24 cellular contexts compared by ENCODE assay signal in genomic region chr2:147365577-147365976, GRCh38.
A peak's percentile ranks its signal among the peaks of the same experiment; 100 is the strongest.
DNase-seq lines count a peak whose midpoint lies in the region; ATAC-seq and TF ChIP-seq lines count a peak whose summit lies in the region.
"Had no signal": no experiment of that assay in that cellular context is flagged by ENCODE, and none has a peak within 500 bp of the region (broad histone marks: within the 10 kb centered on the region; RNA-seq: fewer than 3 reads in every experiment).

No MANE protein-coding gene starts in this region.

- TF ChIP-seq CTCF in hepatocyte (IDR thresholded peaks at IDR 0.05; ENCODE audit: poor library complexity), result no peak

- H3K79me2 ChIP-seq in hepatocyte, result no peaks in the 10 kb centered on the region

- no peaks in the 10 kb centered on the region for H3K36me3 ChIP-seq in hepatocyte (replicated peaks; ENCODE audit: insufficient read depth, low read depth)
- H3K36me3 ChIP-seq: BE2C, esophagus squamous epithelium, SJSA1, upper lobe of right lung had no signal

- DNase-seq in DMS 273 (lab: John Stamatoyannopoulos, UW; ENCODE audit: unreplicated experiment), result peak; percentile 5
- no peak for DNase-seq in DMS 273 treated with DMSO at 0.1 percent for 48 hours (lab: John Stamatoyannopoulos, UW)
- peak; percentile 14 for DNase-seq in RPMI7951 (ENCODE audit: low read depth)
- DNase-seq in hepatocyte (ENCODE audit: low spot score), result peak; percentile 11
- peak; percentile 60 for DNase-seq in putamen (ENCODE audit: low spot score)
- DNase-seq in AG20443 (ENCODE audit: low spot score), result no peak
- no peak for DNase-seq in NCI-H2196 (lab: John Stamatoyannopoulos, UW; ENCODE audit: unreplicated experiment)
- DNase-seq: activated naive CD4-positive, alpha-beta T cell; activated T-cell treated with anti-CD3 and anti-CD28 coated beads, Interleukin-2, amount 50 U/mL, for 24 hours; BE2C; COR-L47; effector memory CD4-positive, alpha-beta T cell; esophagus squamous epithelium; left colon; NCI-H1092 treated with DMSO at 0.1 percent for 48 hours; NCI-H748 treated with DMSO at 0.1 percent for 48 hours; psoas muscle; stimulated activated CD4-positive, alpha-beta T cell treated with anti-CD3 and anti-CD28 coated beads, Interleukin-12 subunit alpha, Interleukin-12 subunit beta, amount 100 ng/mL, for 4 hours; upper lobe of right lung had no signal

- H2AFZ ChIP-seq in hepatocyte, result no peak overlapping the region

- 71% methylated on average over 3 of the region's 3 CpGs for WGBS in hepatocyte (ENCODE audit: low lambda C conversion rate, missing lambda C conversion rate)

- H3K4me3 ChIP-seq in hepatocyte, result no peak overlapping the region
- H3K4me3 ChIP-seq: esophagus squamous epithelium, psoas muscle, SJSA1, upper lobe of right lung had no signal

- H3K9me2 ChIP-seq in hepatocyte (replicated peaks; ENCODE audit: insufficient read depth), result no peaks in the 10 kb centered on the region

- H3K9me3 ChIP-seq in hepatocyte (ENCODE audit: low read depth), result no peaks in the 10 kb centered on the region
- H3K9me3 ChIP-seq: BE2C, esophagus squamous epithelium, psoas muscle, SJSA1, upper lobe of right lung had no signal

- H3K27me3 ChIP-seq in hepatocyte, result no peaks in the 10 kb centered on the region
- H3K27me3 ChIP-seq: BE2C, esophagus squamous epithelium, SJSA1, upper lobe of right lung had no signal

- no peaks in the 10 kb centered on the region for H3K4me1 ChIP-seq in hepatocyte (ENCODE audit: insufficient read depth)
- H3K4me1 ChIP-seq: BE2C, SJSA1, upper lobe of right lung had no signal

- no peak overlapping the region for H3K27ac ChIP-seq in hepatocyte
- H3K27ac ChIP-seq: 22Rv1, esophagus squamous epithelium, psoas muscle, SJSA1, upper lobe of right lung had no signal

- ATAC-seq in GM18858 (IDR thresholded peaks at IDR 0.05; ENCODE audit: unreplicated experiment), result no peak
- ATAC-seq: activated CD4-positive, CD25-positive, alpha-beta regulatory T cell treated with anti-CD3 and anti-CD28 coated beads, Interleukin-2, amount 50 U/mL, for 24 hours; left colon; natural killer cell treated with Interleukin-12 subunit alpha and Interleukin-12 subunit beta and Interleukin-15 and Interleukin-18, amount 100 ng/mL, for 72 hours; upper lobe of right lung had no signal

- no peaks in the 10 kb centered on the region for H4K20me1 ChIP-seq in hepatocyte (ENCODE audit: insufficient read depth, poor library complexity, severe bottlenecking)

- H3K4me2 ChIP-seq in hepatocyte, result no peak overlapping the region

Comparison
In these comparisons a context has a peak if more than half of its experiments do, and no peak if none do; other contexts are left out.
1. DNase-seq: peak in DMS 273 (single experiment), RPMI7951 (single experiment), hepatocyte (single experiment) and putamen (single experiment); none in DMS 273 treated with DMSO at 0.1 percent for 48 hours (single experiment), AG20443 (single experiment) and NCI-H2196 (single experiment).